Comparison of ENCODE assay signal across 17 cellular contexts in genomic region chr15:87362531-87362930, GRCh38.
A peak's percentile ranks its signal among the peaks of the same experiment; 100 is the strongest.
DNase-seq lines count a peak whose midpoint lies in the region; ATAC-seq and TF ChIP-seq lines count a peak whose summit lies in the region.
"Had no signal": no experiment of that assay in that cellular context is flagged by ENCODE, and none has a peak within 500 bp of the region (broad histone marks: within the 10 kb centered on the region; RNA-seq: fewer than 3 reads in every experiment).

No MANE protein-coding gene starts in this region.

- no peaks in the 10 kb centered on the region for H3K79me2 ChIP-seq in mammary epithelial cell (ENCODE audit: insufficient read depth, low read length)

- H3K27me3 ChIP-seq in MG63 (no peaks in the 10 kb centered on the region), mammary epithelial cell (ENCODE audit: insufficient read depth, low read length) (no peaks in the 10 kb centered on the region), lower lobe of right lung (ENCODE audit: low read depth) (no peaks in the 10 kb centered on the region)
- H3K27me3 ChIP-seq: BE2C had no signal

- no peak overlapping the region for H2AFZ ChIP-seq in mammary epithelial cell (ENCODE audit: low read depth, low read length)

- H3K4me3 ChIP-seq in MG63, result no peak overlapping the region
- no peak overlapping the region for H3K4me3 ChIP-seq in mammary epithelial cell (replicated peaks in 1 of 3; ENCODE audit: insufficient read depth in 1 of 3, low read depth in 2 of 3, low read length in 3 of 3)
- H3K4me3 ChIP-seq in lower lobe of right lung, result no peak overlapping the region

- CTCF ChIA-PET in mammary epithelial cell (lab: Charles Lee; ENCODE audit: low non-redundant PET), result no interaction called here

- in situ Hi-C loops in mammary epithelial cell (cut with MboI; ENCODE audit: low sequenced_read_pairs in 2 of 2), result no loop called here

- no peak overlapping the region for H3K4me2 ChIP-seq in mammary epithelial cell (ENCODE audit: insufficient read depth, low read depth, low read length)

- H3K36me3 ChIP-seq in MG63 (no peaks in the 10 kb centered on the region), mammary epithelial cell (ENCODE audit: insufficient read depth, low read length) (no peaks in the 10 kb centered on the region), lower lobe of right lung (no peaks in the 10 kb centered on the region)
- H3K36me3 ChIP-seq: BE2C had no signal

- BruUV-seq in mammary epithelial cell (replicated peaks; lab: Mats Ljungman, UMichigan), result no TSS peak

- H3K27ac ChIP-seq in mammary epithelial cell (ENCODE audit: insufficient read depth, low read depth, low read length), result no peak overlapping the region
- no peak overlapping the region for H3K27ac ChIP-seq in lower lobe of right lung

- H3K9me3 ChIP-seq in MG63, result peaks cover 1% of the 10 kb centered on the region; the same call in 1 of the 2 replicates
- H3K9me3 ChIP-seq in mammary epithelial cell (replicated peaks; ENCODE audit: insufficient read depth, low read length), result no peaks in the 10 kb centered on the region
- no peaks in the 10 kb centered on the region for H3K9me3 ChIP-seq in lower lobe of right lung
- H3K9me3 ChIP-seq: BE2C had no signal

- DNase-seq in ELR (ENCODE audit: low read depth), result peak; percentile 41
- peak; percentile 63 for DNase-seq in MG63
- DNase-seq in mammary epithelial cell, result peak; percentile 31
- DNase-seq in renal cortical epithelial cell (ENCODE audit: low read depth), result peak; percentile 39
- DNase-seq in HuH-7.5 (ENCODE audit: low spot score), result no peak
- DNase-seq in NCI-H446 (lab: John Stamatoyannopoulos, UW), result no peak
- DNase-seq in lower lobe of right lung, result no peak
- DNase-seq: BE2C; CD4-positive, alpha-beta T cell; GOT3; NCI-H1417; NCI-H187 treated with DMSO at 0.1 percent for 48 hours; NCI-H446 treated with DMSO at 0.1 percent for 48 hours; NCI-H748 treated with DMSO at 0.1 percent for 48 hours; OCI-M1; T-cell had no signal

- H4K20me1 ChIP-seq in mammary epithelial cell (ENCODE audit: insufficient read depth, low read length), result no peaks in the 10 kb centered on the region

- H3K4me1 ChIP-seq in mammary epithelial cell (ENCODE audit: insufficient read depth, low read length) (peaks cover 26% of the 10 kb centered on the region), lower lobe of right lung (no peaks in the 10 kb centered on the region)
- H3K4me1 ChIP-seq: BE2C had no signal

- intact Hi-C loops in mammary epithelial cell (cut with micrococcal nuclease), result no loop called here
- intact Hi-C loops in lower lobe of right lung (cut with DNase I), result no loop called here

- H3K9ac ChIP-seq in mammary epithelial cell (ENCODE audit: insufficient read depth, low read length), result no peak overlapping the region

- TF ChIP-seq CTCF in mammary epithelial cell (conservative IDR thresholded peaks at IDR 0.05 in 1 of 2, IDR thresholded peaks at IDR 0.05 in 1 of 2; ENCODE audit: extremely low read depth in 1 of 2, insufficient read depth in 1 of 2, low read depth in 1 of 2, low read length in 2 of 2), result no peak
- TF ChIP-seq CTCF in lower lobe of right lung (IDR thresholded peaks at IDR 0.05), result no peak

- ATAC-seq in GM21447 (IDR thresholded peaks at IDR 0.05; ENCODE audit: unreplicated experiment) (no peak), lower lobe of right lung (no peak)
- ATAC-seq: T-cell had no signal

- dilution Hi-C loops in mammary epithelial cell (cut with HindIII; ENCODE audit: low sequenced_read_pairs), result no loop called here

- 56% methylated on average over 2 of the region's 2 CpGs for WGBS in mammary epithelial cell (ENCODE audit: low coverage, missing lambda C conversion rate)

Comparison
In these comparisons a context has a peak if more than half of its experiments do, and no peak if none do; other contexts are left out.
1. DNase-seq: peak in ELR (single experiment), MG63 (single experiment), mammary epithelial cell (single experiment) and renal cortical epithelial cell (single experiment); none in HuH-7.5 (single experiment), NCI-H446 (0 of 2) and lower lobe of right lung (single experiment).